13 cellular contexts compared by ENCODE assay signal in genomic region chr12:78951746-78952532, GRCh38.
DNase-seq lines count a peak whose midpoint lies in the region; ATAC-seq and TF ChIP-seq lines count a peak whose summit lies in the region.
"Had no signal": no experiment of that assay in that cellular context is flagged by ENCODE, and none has a peak within 500 bp of the region (broad histone marks: within the 10 kb centered on the region; RNA-seq: fewer than 3 reads in every experiment).

No MANE protein-coding gene starts in this region.

- DNase-seq in COLO668 (lab: John Stamatoyannopoulos, UW; ENCODE audit: unreplicated experiment) (peak; percentile 27), NCI-H1436 treated with DMSO at 0.1 percent for 48 hours (lab: John Stamatoyannopoulos, UW) (peak; percentile 65), NCI-H82 (lab: John Stamatoyannopoulos, UW) (peak; percentile 98), fibroblast of the aortic adventitia (ENCODE audit: low read depth) (peak; percentile 44), NAMALWA (ENCODE audit: low spot score) (no peak), gastrocnemius medialis (no peak), T-helper 9 cell (no peak), Right ventricle myocardium superior (no peak)
- DNase-seq: activated naive CD8-positive, alpha-beta T cell treated with anti-CD3 and anti-CD28 coated beads, Interleukin-2, amount 10 ng/mL, durations not matched to agents 7 days and 5 days; left ventricle myocardium inferior; stimulated activated CD4-positive, alpha-beta T cell treated with anti-CD3 and anti-CD28 coated beads, Interleukin-15, amount 100 ng/mL, for 24 hours had no signal

- no peak overlapping the region for H3K27ac ChIP-seq in gastrocnemius medialis
- H3K27ac ChIP-seq: left ventricle myocardium inferior, neutrophil, RWPE1 had no signal

- H3K4me1 ChIP-seq in gastrocnemius medialis = no peaks in the 10 kb centered on the region
- H3K4me1 ChIP-seq: left ventricle myocardium inferior had no signal

- H3K36me3 ChIP-seq in gastrocnemius medialis = no peaks in the 10 kb centered on the region
- H3K36me3 ChIP-seq: left ventricle myocardium inferior, neutrophil had no signal

- TF ChIP-seq POLR2A in gastrocnemius medialis (IDR thresholded peaks at IDR 0.05) = no peak

- ATAC-seq in gastrocnemius medialis (no peak), Right ventricle myocardium superior (ENCODE audit: poor library complexity) (no peak)

- intact Hi-C loops in gastrocnemius medialis (cut with DNase I; ENCODE audit: low total_unique reads) (no loop called here), Right ventricle myocardium superior (cut with DNase I) (no loop called here)

- in situ Hi-C loops in gastrocnemius medialis (cut with MboI; ENCODE audit: low sequenced_read_pairs in 4 of 4) = no loop called here

- no peaks in the 10 kb centered on the region for H3K9me3 ChIP-seq in gastrocnemius medialis
- H3K9me3 ChIP-seq: neutrophil had no signal

- H3K4me3 ChIP-seq in fibroblast of the aortic adventitia (ENCODE audit: low read depth, low read length) = no peak overlapping the region
- H3K4me3 ChIP-seq in gastrocnemius medialis = no peak overlapping the region
- H3K4me3 ChIP-seq: left ventricle myocardium inferior had no signal

- TF ChIP-seq CTCF in fibroblast of the aortic adventitia (IDR thresholded peaks at IDR 0.05; ENCODE audit: insufficient read depth, low read length) (no peak), gastrocnemius medialis (IDR thresholded peaks at IDR 0.05 in 4 of 5, conservative IDR thresholded peaks at IDR 0.05 in 1 of 5) (no peak)

- H3K27me3 ChIP-seq in gastrocnemius medialis = no peaks in the 10 kb centered on the region
- H3K27me3 ChIP-seq: neutrophil had no signal

Comparison
In these comparisons a context has a peak if more than half of its experiments do, and no peak if none do; other contexts are left out.
1. DNase-seq: peak in COLO668 (single experiment), NCI-H1436 treated with DMSO at 0.1 percent for 48 hours (single experiment), NCI-H82 (single experiment) and fibroblast of the aortic adventitia (single experiment); none in NAMALWA (single experiment), gastrocnemius medialis (0 of 2), T-helper 9 cell (single experiment) and Right ventricle myocardium superior (single experiment).